In the genomic region with DNA sequence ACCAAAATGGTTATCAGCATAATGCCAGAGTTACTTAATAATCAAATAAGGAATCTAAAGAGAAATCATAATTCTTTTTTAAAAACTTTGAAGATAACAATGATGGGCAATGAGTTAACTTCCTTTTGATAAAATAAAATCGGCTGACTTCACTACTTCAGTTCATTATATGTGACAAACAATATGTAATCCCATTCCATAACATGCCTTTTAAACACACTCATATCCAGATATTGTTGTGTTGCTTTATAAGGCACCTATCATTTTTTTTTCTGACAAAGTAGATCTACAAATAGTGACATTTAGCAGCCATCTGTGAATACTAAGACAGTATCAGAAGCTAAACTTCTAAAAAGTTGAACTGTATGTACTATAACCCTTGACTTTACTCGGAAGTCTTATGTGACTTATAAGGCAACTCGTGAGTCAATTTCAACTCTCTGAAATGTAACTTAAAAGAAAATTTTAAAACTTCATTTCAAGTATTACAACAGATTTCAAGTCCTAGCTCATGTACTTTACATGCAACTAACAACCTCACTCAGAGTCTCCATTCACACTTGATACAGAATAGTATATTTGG, we compare ENCODE assay signal across 1 cellular context.
TF ChIP-seq lines count a peak whose summit lies in the region.

No MANE protein-coding gene starts in this region.

TF ChIP-seq in K562, 482 proteins besides CTCF, POLR2A, EP300 and RAD21:
- TF ChIP-seq HDGF (IDR thresholded peaks at IDR 0.05), result no peak
- no peak for TF ChIP-seq ZSCAN29 (IDR thresholded peaks at IDR 0.05)
- TF ChIP-seq ZC3H4 (CRISPR knock-in tag; IDR thresholded peaks at IDR 0.05; ENCODE audit: borderline replicate concordance), result no peak
- no peak for TF ChIP-seq GTF2F1 (IDR thresholded peaks at IDR 0.05; ENCODE audit: low read depth, low read length)
- TF ChIP-seq, protein P1, sequence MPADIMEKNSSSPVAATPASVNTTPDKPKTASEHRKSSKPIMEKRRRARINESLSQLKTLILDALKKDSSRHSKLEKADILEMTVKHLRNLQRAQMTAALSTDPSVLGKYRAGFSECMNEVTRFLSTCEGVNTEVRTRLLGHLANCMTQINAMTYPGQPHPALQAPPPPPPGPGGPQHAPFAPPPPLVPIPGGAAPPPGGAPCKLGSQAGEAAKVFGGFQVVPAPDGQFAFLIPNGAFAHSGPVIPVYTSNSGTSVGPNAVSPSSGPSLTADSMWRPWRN (IDR thresholded peaks at IDR 0.05; ENCODE audit: low read depth), result no peak
- no peak for TF ChIP-seq FOXK2 (conservative IDR thresholded peaks at IDR 0.05 in 1 of 2, IDR thresholded peaks at IDR 0.05 in 1 of 2; ENCODE audit: low read depth in 2 of 2)
- no peak for TF ChIP-seq YBX1 (IDR thresholded peaks at IDR 0.05)
- no peak for TF ChIP-seq NCOR1 (IDR thresholded peaks at IDR 0.05)
